2 cellular contexts compared by ENCODE assay signal in genomic region chr10:72096115-72097000, GRCh38.
TF ChIP-seq lines count a peak whose summit lies in the region.

No MANE protein-coding gene starts in this region.

TF ChIP-seq in HEK293, 187 proteins besides CTCF, POLR2A, EP300 and RAD21 (continued from another document and continues in another):
- TF ChIP-seq HIC1 (tag by site-specific recombination; IDR thresholded peaks at IDR 0.05) (no peak), ZBTB21 (tag by site-specific recombination; IDR thresholded peaks at IDR 0.05) (0 out of 2 replicates have a peak, but pooled peaks have one; percentile 10), IKZF3 (tag by site-specific recombination; IDR thresholded peaks at IDR 0.05) (peak; percentile 77), WT1 (tag by site-specific recombination; IDR thresholded peaks at IDR 0.05) (peak; percentile 81), ZBTB17 (tag by site-specific recombination; IDR thresholded peaks at IDR 0.05) (peak; percentile 82), ZNF623 (tag by site-specific recombination; IDR thresholded peaks at IDR 0.05) (no peak), EGR2 (tag by site-specific recombination; IDR thresholded peaks at IDR 0.05; ENCODE audit: low read depth) (peak; percentile 68; the same call in 1 of the 2 replicates), ZNF248 (tag by site-specific recombination; IDR thresholded peaks at IDR 0.05) (no peak), ZNF335 (tag by site-specific recombination; conservative IDR thresholded peaks at IDR 0.05) (no peak; the same call in 1 of the 2 replicates), TRIM28 (IDR thresholded peaks at IDR 0.05; ENCODE audit: borderline replicate concordance, low read length) (peak; percentile 56; the same call in 1 of the 2 replicates), ZBTB20 (tag by site-specific recombination; IDR thresholded peaks at IDR 0.05) (peak; percentile 45; the same call in 1 of the 2 replicates), PRDM6 (tag by site-specific recombination; IDR thresholded peaks at IDR 0.05) (0 out of 2 replicates have a peak, but pooled peaks have one; percentile 5), ZEB2 (tag by site-specific recombination; IDR thresholded peaks at IDR 0.05) (0 out of 2 replicates have a peak, but pooled peaks have one; percentile 33), ZNF660 (tag by site-specific recombination; IDR thresholded peaks at IDR 0.05) (0 out of 2 replicates have a peak, but pooled peaks have one; percentile 37), ZBTB48 (tag by site-specific recombination; IDR thresholded peaks at IDR 0.05) (peak; percentile 64; the same call in 1 of the 2 replicates), ZNF624 (tag by site-specific recombination; IDR thresholded peaks at IDR 0.05) (no peak), PRDM4 (tag by site-specific recombination; IDR thresholded peaks at IDR 0.05) (0 out of 2 replicates have a peak, but pooled peaks have one; percentile 18), ZNF830 (tag by site-specific recombination; IDR thresholded peaks at IDR 0.05; ENCODE audit: low read depth) (no peak), ZIC2 (tag by site-specific recombination; IDR thresholded peaks at IDR 0.05) (peak; percentile 64), ATF2 (tag by site-specific recombination; IDR thresholded peaks at IDR 0.05; ENCODE audit: low read depth) (no peak), GLIS1 (tag by site-specific recombination; IDR thresholded peaks at IDR 0.05) (peak; percentile 82)

TF ChIP-seq in GM12878, 131 proteins besides CTCF, POLR2A, EP300 and RAD21 (continued from another document):
- TF ChIP-seq ZNF687 (IDR thresholded peaks at IDR 0.05) (no peak), RCOR1 (conservative IDR thresholded peaks at IDR 0.05; ENCODE audit: low read depth, low read length) (no peak), IRF3 (IDR thresholded peaks at IDR 0.05) (no peak), RBBP5 (conservative IDR thresholded peaks at IDR 0.05) (no peak), EGR1 (IDR thresholded peaks at IDR 0.05; ENCODE audit: borderline replicate concordance in 1 of 2, low read depth in 2 of 2, low read length in 2 of 2) (no peak), ZNF217 (IDR thresholded peaks at IDR 0.05) (no peak), BCLAF1 (IDR thresholded peaks at IDR 0.05) (no peak)
TF ChIP-seq in GM12878: peak in this region for 0.
